Comparison of ENCODE assay signal across 18 cellular contexts in the genomic region with DNA sequence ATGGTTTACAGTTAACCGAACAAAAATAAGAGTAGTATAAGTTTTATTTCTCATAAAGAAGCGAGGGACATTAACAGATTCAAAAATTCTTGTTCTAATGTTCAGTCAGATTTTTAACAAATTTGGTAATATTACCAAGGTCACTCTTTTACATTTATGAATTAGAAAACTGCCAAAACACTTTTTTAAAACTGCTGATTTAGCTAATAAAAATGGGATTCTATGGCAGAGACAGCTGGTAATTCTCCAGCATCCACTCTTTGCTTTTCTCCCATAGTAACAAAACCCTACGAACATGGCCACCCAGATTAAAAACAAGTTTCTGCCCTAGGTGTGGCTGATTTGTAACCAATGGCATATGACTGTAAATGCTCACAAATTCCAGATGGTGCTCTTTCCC.
"Had no signal": no experiment of that assay in that cellular context is flagged by ENCODE, and none has a peak within 500 bp of the region (broad histone marks: within the 10 kb centered on the region; RNA-seq: fewer than 3 reads in every experiment).

No MANE protein-coding gene starts in this region.

- H3K9me3 Mint-ChIP-seq: activated CD8-positive, alpha-beta T cell treated with anti-CD3 and anti-CD28 coated beads for 36 hours; mesothelial cell of epicardium; neural crest cell; stimulated activated naive CD8-positive, alpha-beta T cell treated with anti-CD3 and anti-CD28 coated beads, Interleukin-15, Interleukin-2, amounts not matched to agents 100 ng/mL and 50 ng/mL, for 24 hours had no signal

- H3K4me1 ChIP-seq: gastroesophageal sphincter, left lung, prostate gland, transverse colon, uterus had no signal

- H3K27me3 ChIP-seq: gastroesophageal sphincter, heart left ventricle, left lung, transverse colon, uterus had no signal

- H3K36me3 ChIP-seq: prostate gland, uterus had no signal

- H3K9me3 ChIP-seq: gastroesophageal sphincter, heart left ventricle, left lung, prostate gland, transverse colon, uterus had no signal

- H3K4me3 Mint-ChIP-seq: activated CD8-positive, alpha-beta T cell treated with anti-CD3 and anti-CD28 coated beads for 36 hours; mesothelial cell of epicardium; neural crest cell; stimulated activated naive CD8-positive, alpha-beta T cell treated with anti-CD3 and anti-CD28 coated beads, Interleukin-15, Interleukin-2, amounts not matched to agents 100 ng/mL and 50 ng/mL, for 24 hours had no signal

- H3K4me1 Mint-ChIP-seq: mesothelial cell of epicardium, neural crest cell had no signal

- H3K27me3 Mint-ChIP-seq: activated CD8-positive, alpha-beta T cell treated with anti-CD3 and anti-CD28 coated beads for 36 hours; stimulated activated naive CD8-positive, alpha-beta T cell treated with anti-CD3 and anti-CD28 coated beads, Interleukin-15, Interleukin-2, amounts not matched to agents 100 ng/mL and 50 ng/mL, for 24 hours had no signal

- H3K27ac Mint-ChIP-seq: mesothelial cell of epicardium had no signal

- ATAC-seq: esophagus mucosa, gastroesophageal sphincter, heart left ventricle, left lung, right cardiac atrium had no signal

- H3K4me3 ChIP-seq: gastroesophageal sphincter, heart left ventricle, left lung, prostate gland, skin epidermis, transverse colon, uterus had no signal

- DNase-seq: activated CD4-positive, alpha-beta T cell treated with anti-CD3 and anti-CD28 coated beads for 48 hours; activated CD8-positive, alpha-beta T cell treated with anti-CD3 and anti-CD28 coated beads for 36 hours; aorta; cerebellar nuclear complex; cortex of kidney; heart left ventricle; left lung; right cardiac atrium; SW 1271; transverse colon; uterus had no signal

- H3K27ac ChIP-seq: gastroesophageal sphincter, heart left ventricle, left lung, prostate gland, skin epidermis, transverse colon, uterus had no signal
